ENCODE assay signal across 21 cellular contexts in the genomic region with DNA sequence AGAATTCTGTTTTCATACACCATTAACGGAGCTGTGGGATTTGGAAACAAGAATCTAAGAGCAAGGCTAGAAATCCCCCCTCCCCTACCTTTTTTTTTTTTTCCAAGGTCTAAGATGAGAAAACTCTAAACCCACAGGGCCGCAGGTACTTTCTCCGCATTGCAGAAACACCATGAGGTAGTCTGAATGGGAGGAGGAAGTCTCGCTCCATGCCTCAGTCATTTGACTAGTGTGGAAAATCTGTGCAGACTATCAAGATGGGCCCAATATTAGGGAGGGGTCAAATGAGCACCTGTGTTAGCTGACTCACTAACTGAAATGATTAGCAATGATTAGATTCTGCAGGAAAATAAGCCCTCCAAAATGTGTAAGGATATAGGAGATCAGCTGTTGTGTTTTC. TPM values are rescaled to one million over a fixed set of nuclear protein-coding genes. Genes with fewer than 3 reads are reported as not detected.
DNase-seq lines count a peak whose midpoint lies in the region; ATAC-seq lines count a peak whose summit lies in the region.
"Had no signal": no experiment of that assay in that cellular context is flagged by ENCODE, and none has a peak within 500 bp of the region (broad histone marks: within the 10 kb centered on the region; RNA-seq: fewer than 3 reads in every experiment).

No MANE protein-coding gene starts in this region.

- no peaks in the 10 kb centered on the region for H3K9me3 Mint-ChIP-seq in activated CD4-positive, alpha-beta T cell treated with anti-CD3 and anti-CD28 coated beads, Interleukin-2, amount 10 ng/mL, durations not matched to agents 7 days and 5 days
- H3K9me3 Mint-ChIP-seq in CD8-positive, alpha-beta memory T cell = no peaks in the 10 kb centered on the region
- no peaks in the 10 kb centered on the region for H3K9me3 Mint-ChIP-seq in dendritic cell treated with granulocyte-macrophage colony-stimulating factor and Interleukin-4, amounts not matched to agents 40 ng/mL and 50 ng/mL, for 4 days

- no peak for DNase-seq in activated CD4-positive, alpha-beta T cell treated with anti-CD3 and anti-CD28 coated beads, Interleukin-2, amount 10 ng/mL, durations not matched to agents 7 days and 5 days
- DNase-seq in activated CD4-positive, alpha-beta T cell treated with anti-CD3 and anti-CD28 coated beads for 1 hour = no peak
- DNase-seq in CD8-positive, alpha-beta memory T cell = no peak
- DNase-seq in Karpas-422 (no peak), amniotic stem cell (lab: John Stamatoyannopoulos, UW) (no peak), NCI-H774 (lab: John Stamatoyannopoulos, UW) (no peak)
- DNase-seq: colonic mucosa; foreskin melanocyte; GF-D8; KBM-7; left colon; naive thymus-derived CD4-positive, alpha-beta T cell; NCI-H1417 treated with DMSO at 0.1 percent for 48 hours; NCI-H446; OCI-M1; stimulated activated CD4-positive, alpha-beta T cell treated with anti-CD3 and anti-CD28 coated beads, Interleukin-1b, Interleukin-23, amount 100 ng/mL, for 48 hours; uterus had no signal

- 0 out of 2 replicates have a peak, but pooled peaks cover 3% of the 10 kb centered on the region for H3K79me2 ChIP-seq in Karpas-422 (ENCODE audit: low read length)

- H3K27me3 Mint-ChIP-seq in activated CD4-positive, alpha-beta T cell treated with anti-CD3 and anti-CD28 coated beads, Interleukin-2, amount 10 ng/mL, durations not matched to agents 7 days and 5 days = no peaks in the 10 kb centered on the region
- H3K27me3 Mint-ChIP-seq in CD8-positive, alpha-beta memory T cell = peaks cover 0 to 3% of the 10 kb centered on the region in 2 donors
- no peaks in the 10 kb centered on the region for H3K27me3 Mint-ChIP-seq in dendritic cell treated with granulocyte-macrophage colony-stimulating factor and Interleukin-4, amounts not matched to agents 40 ng/mL and 50 ng/mL, for 4 days
- H3K27me3 Mint-ChIP-seq: naive thymus-derived CD4-positive, alpha-beta T cell had no signal

- no peak overlapping the region for H3K9ac ChIP-seq in Karpas-422 (ENCODE audit: low read length)

- no peak overlapping the region for H3K4me3 ChIP-seq in CD8-positive, alpha-beta memory T cell (ENCODE audit: low read length)
- no peak overlapping the region for H3K4me3 ChIP-seq in Karpas-422 (ENCODE audit: low read length)
- H3K4me3 ChIP-seq: colonic mucosa, esophagus muscularis mucosa, skin epidermis, uterus had no signal

- no peak for ATAC-seq in GM19328 (IDR thresholded peaks at IDR 0.05; ENCODE audit: unreplicated experiment)
- ATAC-seq: left colon; naive thymus-derived CD4-positive, alpha-beta T cell had no signal

- H3K36me3 ChIP-seq in CD8-positive, alpha-beta memory T cell (ENCODE audit: insufficient read depth, low read length) = no peaks in the 10 kb centered on the region
- no peaks in the 10 kb centered on the region for H3K36me3 ChIP-seq in Karpas-422 (ENCODE audit: insufficient read depth, low read length)
- H3K36me3 ChIP-seq: colonic mucosa, esophagus muscularis mucosa, uterus had no signal

- H3K27me3 ChIP-seq in CD8-positive, alpha-beta memory T cell (ENCODE audit: insufficient read depth, low read length, poor library complexity, severe bottlenecking) = no peaks in the 10 kb centered on the region
- no peaks in the 10 kb centered on the region for H3K27me3 ChIP-seq in Karpas-422 (ENCODE audit: low read length)
- H3K27me3 ChIP-seq: colonic mucosa, uterus had no signal

- no peak overlapping the region for H3K4me2 ChIP-seq in Karpas-422 (ENCODE audit: low read depth, low read length, poor library complexity, severe bottlenecking)

- POLR2A ChIA-PET in activated CD4-positive, alpha-beta T cell treated with anti-CD3 and anti-CD28 coated beads, Interleukin-2, amount 10 ng/mL, durations not matched to agents 7 days and 5 days (lab: Charles Lee) = no interaction called here
- POLR2A ChIA-PET in CD8-positive, alpha-beta memory T cell (lab: Charles Lee) = no interaction called here

- H3K27ac ChIP-seq in CD8-positive, alpha-beta memory T cell (ENCODE audit: low read depth, low read length) = no peak overlapping the region
- 0 out of 2 replicates have a peak overlapping the region, but pooled peaks have one; percentile 3 for H3K27ac ChIP-seq in Karpas-422 (ENCODE audit: low read length)
- H3K27ac ChIP-seq: colonic mucosa, esophagus muscularis mucosa, uterus had no signal

- H3K36me3 Mint-ChIP-seq in activated CD4-positive, alpha-beta T cell treated with anti-CD3 and anti-CD28 coated beads, Interleukin-2, amount 10 ng/mL, durations not matched to agents 7 days and 5 days (ENCODE audit: low read depth) = no peaks in the 10 kb centered on the region
- H3K36me3 Mint-ChIP-seq in CD8-positive, alpha-beta memory T cell = peaks cover 0 to 46% (median 0%) of the 10 kb centered on the region in 3 donors
- peaks cover 31% of the 10 kb centered on the region for H3K36me3 Mint-ChIP-seq in dendritic cell treated with granulocyte-macrophage colony-stimulating factor and Interleukin-4, amounts not matched to agents 40 ng/mL and 50 ng/mL, for 4 days (ENCODE audit: low read depth)

- H3K9me2 ChIP-seq in Karpas-422 (replicated peaks; ENCODE audit: insufficient read depth, low read length) = no peaks in the 10 kb centered on the region

- H4K20me1 ChIP-seq in Karpas-422 (ENCODE audit: insufficient read depth, low read depth, low read length) = no peaks in the 10 kb centered on the region

- no peaks in the 10 kb centered on the region for H3K9me3 ChIP-seq in CD8-positive, alpha-beta memory T cell (ENCODE audit: low read length)
- no peaks in the 10 kb centered on the region for H3K9me3 ChIP-seq in Karpas-422 (ENCODE audit: low read length)
- H3K9me3 ChIP-seq: colonic mucosa, esophagus muscularis mucosa, uterus had no signal

- intact Hi-C loops in dendritic cell treated with granulocyte-macrophage colony-stimulating factor and Interleukin-4, amounts not matched to agents 40 ng/mL and 50 ng/mL, for 4 days (cut with micrococcal nuclease) = no loop called here

- CTCF ChIA-PET in activated CD4-positive, alpha-beta T cell treated with anti-CD3 and anti-CD28 coated beads, Interleukin-2, amount 10 ng/mL, durations not matched to agents 7 days and 5 days (lab: Charles Lee) = no interaction called here
- CTCF ChIA-PET in CD8-positive, alpha-beta memory T cell (lab: Charles Lee) = no interaction called here

- peak overlapping the region; percentile 9 for H3K27ac Mint-ChIP-seq in activated CD4-positive, alpha-beta T cell treated with anti-CD3 and anti-CD28 coated beads, Interleukin-2, amount 10 ng/mL, durations not matched to agents 7 days and 5 days
- peak overlapping the region in 6 of 8 donors; percentile 54 to 94 (median 74) for H3K27ac Mint-ChIP-seq in CD8-positive, alpha-beta memory T cell
- H3K27ac Mint-ChIP-seq in dendritic cell treated with granulocyte-macrophage colony-stimulating factor and Interleukin-4, amounts not matched to agents 40 ng/mL and 50 ng/mL, for 4 days = peak overlapping the region; percentile 65

- peaks cover 19% of the 10 kb centered on the region for H3K4me1 Mint-ChIP-seq in activated CD4-positive, alpha-beta T cell treated with anti-CD3 and anti-CD28 coated beads, Interleukin-2, amount 10 ng/mL, durations not matched to agents 7 days and 5 days
- peaks cover 14 to 29% (median 23%) of the 10 kb centered on the region in 3 donors for H3K4me1 Mint-ChIP-seq in CD8-positive, alpha-beta memory T cell
- no peaks in the 10 kb centered on the region for H3K4me1 Mint-ChIP-seq in dendritic cell treated with granulocyte-macrophage colony-stimulating factor and Interleukin-4, amounts not matched to agents 40 ng/mL and 50 ng/mL, for 4 days (ENCODE audit: low read depth)

- H2AFZ ChIP-seq in Karpas-422 (ENCODE audit: low read length) = no peak overlapping the region

- no peak overlapping the region for H3K4me3 Mint-ChIP-seq in activated CD4-positive, alpha-beta T cell treated with anti-CD3 and anti-CD28 coated beads, Interleukin-2, amount 10 ng/mL, durations not matched to agents 7 days and 5 days
- H3K4me3 Mint-ChIP-seq in CD8-positive, alpha-beta memory T cell = no peak overlapping the region
- H3K4me3 Mint-ChIP-seq in dendritic cell treated with granulocyte-macrophage colony-stimulating factor and Interleukin-4, amounts not matched to agents 40 ng/mL and 50 ng/mL, for 4 days = no peak overlapping the region
- H3K4me3 Mint-ChIP-seq: naive thymus-derived CD4-positive, alpha-beta T cell had no signal

- no peaks in the 10 kb centered on the region for H3K4me1 ChIP-seq in CD8-positive, alpha-beta memory T cell (ENCODE audit: insufficient read depth, low read length)
- H3K4me1 ChIP-seq in Karpas-422 (ENCODE audit: low read length) = peaks cover 45% of the 10 kb centered on the region
- H3K4me1 ChIP-seq: colonic mucosa, esophagus muscularis mucosa, uterus had no signal

RNA-seq across cellular contexts. Expression of a gene that starts 40.9 kb away (rescaled TPM):
- total RNA-seq in activated CD4-positive, alpha-beta T cell treated with anti-CD3 and anti-CD28 coated beads, Interleukin-2, amount 10 ng/mL, durations not matched to agents 7 days and 5 days = under 1 TPM; 0.07 to 0.23 TPM
- under 1 TPM; 0.13 to 0.28 TPM for total RNA-seq in CD8-positive, alpha-beta memory T cell
- polyA plus RNA-seq in CD8-positive, alpha-beta memory T cell = not detected
- not detected in 2 replicates for total RNA-seq in Karpas-422 (2014; rRNA removed; shearing (Covaris generic); ENCODE audit: low replicate concordance)

Comparison
In these comparisons a context has a peak if more than half of its experiments do, and no peak if none do; other contexts are left out.
1. H3K27ac Mint-ChIP-seq: peak in every context shown above with its lines; median percentile 74 in CD8-positive, alpha-beta memory T cell; 65 in dendritic cell treated with granulocyte-macrophage colony-stimulating factor and Interleukin-4, amounts not matched to agents 40 ng/mL and 50 ng/mL, for 4 days; 9 in activated CD4-positive, alpha-beta T cell treated with anti-CD3 and anti-CD28 coated beads, Interleukin-2, amount 10 ng/mL, durations not matched to agents 7 days and 5 days.